Comparison of ENCODE assay signal across 7 cellular contexts in the genomic region with DNA sequence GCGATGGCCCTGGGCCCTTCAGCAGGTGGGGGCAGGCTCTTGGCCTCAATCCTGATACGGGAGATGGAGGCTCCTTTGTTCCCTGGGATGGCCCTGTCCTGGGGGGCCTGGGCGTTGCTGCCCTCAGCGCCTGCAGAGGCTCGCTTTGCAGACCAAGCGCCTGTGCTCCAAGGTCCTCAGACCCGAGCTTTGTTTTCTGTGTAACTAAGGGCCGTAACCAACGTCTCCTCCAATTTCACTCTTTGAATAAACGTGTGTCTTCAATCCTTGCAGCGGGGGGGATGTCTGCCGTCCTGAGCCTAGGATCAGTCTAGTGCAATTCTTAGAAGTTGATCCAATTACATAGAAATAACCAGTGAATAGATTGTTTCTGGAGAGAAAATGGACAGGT. TPM values are rescaled to one million over a fixed set of nuclear protein-coding genes. Genes with fewer than 3 reads are reported as not detected.
A peak's percentile ranks its signal among the peaks of the same experiment; 100 is the strongest.
DNase-seq lines count a peak whose midpoint lies in the region; ATAC-seq and TF ChIP-seq lines count a peak whose summit lies in the region.
"Had no signal": no experiment of that assay in that cellular context is flagged by ENCODE, and none has a peak within 500 bp of the region (broad histone marks: within the 10 kb centered on the region; RNA-seq: fewer than 3 reads in every experiment).

No MANE protein-coding gene starts in this region.

- TF ChIP-seq CTCF in heart right ventricle (IDR thresholded peaks at IDR 0.05) (no peak), fibroblast of mammary gland (conservative IDR thresholded peaks at IDR 0.05; ENCODE audit: control insufficient read depth, insufficient read depth, low read depth, low read length) (no peak), upper lobe of left lung (IDR thresholded peaks at IDR 0.05) (no peak), lower leg skin (IDR thresholded peaks at IDR 0.05) (no peak)

- WGBS in heart right ventricle, 2 donors, result 34 to 43% methylated on average over 12 of the region's 12 CpGs
- 46 to 47% methylated on average over 12 of the region's 12 CpGs for WGBS in upper lobe of left lung, 2 donors
- 54 to 60% methylated on average over 12 of the region's 12 CpGs for WGBS in lower leg skin, 2 donors

- H3K9me3 ChIP-seq in heart right ventricle (no peaks in the 10 kb centered on the region), upper lobe of left lung (no peaks in the 10 kb centered on the region)

- H3K27ac ChIP-seq in heart right ventricle (peak overlapping the region in 8 of 10 donors; percentile 72 to 100 (median 96)), upper lobe of left lung (peak overlapping the region; percentile 39 to 100 (median 97))

- DNase-seq in heart right ventricle, result no peak
- DNase-seq in cardiac septum (ENCODE audit: low spot score), result no peak
- peak; percentile 39 for DNase-seq in fibroblast of mammary gland (ENCODE audit: low read depth)
- no peak for DNase-seq in upper lobe of left lung
- no peak for DNase-seq in lower leg skin (ENCODE audit: low spot score in 2 of 2)
- DNase-seq in Ammon's horn (ENCODE audit: low spot score), result no peak
- DNase-seq: activated CD8-positive, alpha-beta memory T cell treated with anti-CD3 and anti-CD28 coated beads for 24 hours had no signal

- peaks cover 50 to 78% (median 61%) of the 10 kb centered on the region in 9 donors for H3K4me1 ChIP-seq in heart right ventricle
- peaks cover 47 to 67% (median 56%) of the 10 kb centered on the region in 4 donors for H3K4me1 ChIP-seq in upper lobe of left lung

- ATAC-seq in heart right ventricle (no peak), upper lobe of left lung (ENCODE audit: low FRiP score in 2 of 2) (no peak)

- no peak for TF ChIP-seq EP300 in upper lobe of left lung (IDR thresholded peaks at IDR 0.05)

- no peak for TF ChIP-seq POLR2A in upper lobe of left lung (IDR thresholded peaks at IDR 0.05)
- TF ChIP-seq POLR2A in lower leg skin (IDR thresholded peaks at IDR 0.05), result no peak

- H3K36me3 ChIP-seq in heart right ventricle, result peaks cover 4 to 93% (median 35%) of the 10 kb centered on the region in 9 donors
- H3K36me3 ChIP-seq in upper lobe of left lung, result peaks cover 40 to 88% (median 61%) of the 10 kb centered on the region in 4 donors

- no peaks in the 10 kb centered on the region for H3K27me3 ChIP-seq in heart right ventricle
- no peaks in the 10 kb centered on the region for H3K27me3 ChIP-seq in upper lobe of left lung

- intact Hi-C loops in heart right ventricle (cut with DNase I), result no loop called here
- intact Hi-C loops in cardiac septum (cut with DNase I), result no loop called here
- intact Hi-C loops in lower leg skin (cut with DNase I; ENCODE audit: low total_unique reads), result no loop called here

- H3K4me3 ChIP-seq in heart right ventricle (peak overlapping the region in 8 of 10 donors; percentile 12 to 94 (median 82)), fibroblast of mammary gland (ENCODE audit: control insufficient read depth, low read depth, low read length) (peak overlapping the region; percentile 38), upper lobe of left lung (peak overlapping the region in 1 of 4 donors; percentile 88), lower leg skin (ENCODE audit: low read depth, poor library complexity, severe bottlenecking) (no peak overlapping the region)

RNA-seq across cellular contexts. Expression of a gene that starts 5.2 kb away (rescaled TPM):
- total RNA-seq in heart right ventricle (100 to 1,000 TPM in 1 of 10 donors, 10 to 100 TPM in 9; 46.2 to 106 (median 56.8) TPM), cardiac septum (76.9 TPM), upper lobe of left lung (100 to 1,000 TPM; 122 to 270 (median 219) TPM), lower leg skin (100 to 1,000 TPM; 167 to 237 (median 205) TPM)
- 10 to 100 TPM; 48.2 to 74.3 TPM for polyA plus RNA-seq in heart right ventricle

RNA-seq across cellular contexts. Expression of a gene that starts 19.3 kb away (rescaled TPM):
- not detected for total RNA-seq in heart right ventricle
- not detected for polyA plus RNA-seq in heart right ventricle
- not detected for total RNA-seq in cardiac septum
- total RNA-seq in upper lobe of left lung, result 10 to 100 TPM in 1 of 6 donors, 1 to 10 TPM in 4, under 1 TPM in 1; 0.63 to 14.2 (median 5.6) TPM
- not detected for total RNA-seq in lower leg skin

RNA-seq across cellular contexts. Expression of a gene that starts 25.1 kb away (rescaled TPM):
- total RNA-seq in heart right ventricle, result 1 to 10 TPM in 1 of 10 donors, not detected in 9; 1.7 TPM
- under 1 TPM in 1 of 2 donors, not detected in 1; 0.06 TPM for polyA plus RNA-seq in heart right ventricle
- total RNA-seq in cardiac septum, result 1.1 TPM
- total RNA-seq in upper lobe of left lung, result 10 to 100 TPM in 1 of 6 donors, 1 to 10 TPM in 5; 2.0 to 13.6 (median 5.3) TPM
- total RNA-seq in lower leg skin, result under 1 TPM in 2 of 4 donors, not detected in 2; 0.37 to 0.76 TPM

RNA-seq across cellular contexts. Expression of a gene that starts 38.3 kb away (rescaled TPM):
- total RNA-seq in heart right ventricle (not detected), cardiac septum (0.62 TPM), upper lobe of left lung (1 to 10 TPM in 2 of 6 donors, not detected in 4; 1.1 to 9.4 TPM), lower leg skin (under 1 TPM in 1 of 4 donors, not detected in 3; 0.86 TPM)
- under 1 TPM in 1 of 2 donors, not detected in 1; 0.12 TPM for polyA plus RNA-seq in heart right ventricle

RNA-seq across cellular contexts. Expression of a gene that starts 49.6 kb away (rescaled TPM):
- total RNA-seq in heart right ventricle (1 to 10 TPM in 3 of 10 donors, under 1 TPM in 4, not detected in 3; 0.26 to 2.8 (median 0.76) TPM), cardiac septum (0.54 TPM), upper lobe of left lung (10 to 100 TPM in 1 of 6 donors, 1 to 10 TPM in 2, under 1 TPM in 2, not detected in 1; 0.69 to 11.9 (median 1.3) TPM), lower leg skin (1 to 10 TPM in 1 of 4 donors, under 1 TPM in 1, not detected in 2; 0.51 to 1.9 TPM)
- 1 to 10 TPM; 3.0 to 5.4 TPM for polyA plus RNA-seq in heart right ventricle
